ENCODE assay signal across 8 cellular contexts in the genomic region with DNA sequence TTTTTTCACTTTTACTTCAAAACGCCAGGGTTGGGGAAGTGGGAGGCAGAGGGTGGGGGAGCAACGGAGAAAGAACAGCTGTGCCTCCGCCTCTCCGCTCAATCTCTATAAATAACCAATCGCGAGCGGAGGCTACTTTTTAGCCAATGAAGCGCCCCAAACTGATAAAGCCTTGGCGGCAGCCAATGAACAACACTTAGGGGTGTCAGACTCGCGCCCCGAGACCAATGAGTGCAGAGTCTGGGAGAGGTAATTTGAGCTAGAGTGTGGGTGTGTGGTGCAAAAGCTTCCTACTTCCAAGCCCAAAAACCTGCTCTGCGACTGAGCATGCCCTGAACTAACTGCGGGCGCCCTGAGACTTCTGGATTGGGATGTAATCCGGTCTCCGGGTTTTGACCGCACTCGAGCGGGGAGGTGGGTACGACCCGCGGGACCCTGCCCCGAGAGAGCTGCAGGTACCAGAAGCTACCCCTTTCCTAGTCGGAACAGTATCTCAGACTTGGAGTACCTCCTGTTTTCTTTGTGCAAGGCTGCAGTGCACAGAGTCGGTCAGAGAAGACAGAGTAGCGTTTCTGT.
DNase-seq lines count a peak whose midpoint lies in the region; ATAC-seq and FAIRE-seq lines count a peak whose summit lies in the region.

No MANE protein-coding gene starts in this region.

- H3K36me3 ChIP-seq in ACC112 (ENCODE audit: insufficient read depth, low read length) = peaks cover 8% of the 10 kb centered on the region; the same call in 1 of the 2 replicates

- FAIRE-seq in islet of Langerhans (lab: Jason Lieb, UNC) = peak; percentile 78

- DNase-seq in NCI-H2227 (lab: John Stamatoyannopoulos, UW; ENCODE audit: unreplicated experiment) = peak; percentile 94
- peak; percentile 84 for DNase-seq in activated CD4-positive, CD25-positive, alpha-beta regulatory T cell treated with anti-CD3 and anti-CD28 coated beads, Interleukin-2, amount 50 U/mL, for 16 hours (ENCODE audit: low read depth, low spot score)
- DNase-seq in cerebellar cortex (ENCODE audit: low spot score) = peak; percentile 98
- peak; percentile 76 for DNase-seq in stimulated activated CD4-positive, alpha-beta T cell treated with anti-CD3 and anti-CD28 coated beads, Interleukin-12 subunit alpha, Interleukin-12 subunit beta, amount 100 ng/mL, for 4 hours

- peaks cover 29% of the 10 kb centered on the region for H3K4me1 ChIP-seq in ACC112 (ENCODE audit: control insufficient read depth, insufficient read depth, low read length, unreplicated experiment)

- H2AFZ ChIP-seq in ACC112 (ENCODE audit: low read length, unreplicated experiment) = peak overlapping the region; percentile 99

- peaks cover 42% of the 10 kb centered on the region for H3K79me2 ChIP-seq in ACC112 (ENCODE audit: control insufficient read depth, insufficient read depth, low read length, unreplicated experiment)

- peak overlapping the region; percentile 86 for H3K27ac ChIP-seq in ACC112 (ENCODE audit: low read depth, low read length)

- H3K4me3 ChIP-seq in ACC112 (ENCODE audit: low read depth, low read length) = peak overlapping the region; percentile 97

- H3K27me3 ChIP-seq in ACC112 (ENCODE audit: insufficient read depth, low read length) = no peaks in the 10 kb centered on the region

- peak; percentile 75 for ATAC-seq in GM18868 (IDR thresholded peaks at IDR 0.05; ENCODE audit: unreplicated experiment)
- ATAC-seq in HG03103 (IDR thresholded peaks at IDR 0.05; ENCODE audit: low read depth, unreplicated experiment) = peak; percentile 76

Comparison
In these comparisons a context has a peak if more than half of its experiments do, and no peak if none do; other contexts are left out.
1. Peak in every context shown above with its lines: DNase-seq, ATAC-seq, H3K4me3 ChIP-seq and H3K27ac ChIP-seq.